ENCODE assay signal across 11 cellular contexts in the genomic region with DNA sequence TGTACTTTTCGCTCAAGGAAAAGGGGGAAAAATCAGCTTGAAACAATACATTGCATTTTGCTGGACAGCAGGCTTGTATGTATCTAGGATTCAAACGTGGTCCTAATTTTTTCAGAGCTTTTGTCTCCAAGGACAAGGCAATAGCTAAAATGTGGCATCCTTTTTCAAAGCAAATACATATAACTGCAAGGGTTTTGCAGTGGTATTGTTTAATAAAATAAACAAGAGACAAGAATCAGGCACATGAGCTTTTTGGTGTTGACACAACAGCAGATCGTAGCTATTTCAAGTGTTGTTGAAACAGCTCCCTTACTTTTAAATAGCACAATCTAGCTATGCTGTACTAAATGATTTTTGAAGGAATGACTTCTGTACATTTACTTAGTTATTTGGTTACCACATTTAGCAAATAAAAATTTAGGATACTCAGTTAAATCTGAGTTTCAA.
A peak's percentile ranks its signal among the peaks of the same experiment; 100 is the strongest.
DNase-seq lines count a peak whose midpoint lies in the region; ATAC-seq and TF ChIP-seq lines count a peak whose summit lies in the region.
"Had no signal": no experiment of that assay in that cellular context is flagged by ENCODE, and none has a peak within 500 bp of the region (broad histone marks: within the 10 kb centered on the region; RNA-seq: fewer than 3 reads in every experiment).

No MANE protein-coding gene starts in this region.

- DNase-seq in heart right ventricle: no peak
- DNase-seq in left ventricle myocardium superior: no peak
- no peak for DNase-seq in astrocyte of the cerebellum (ENCODE audit: low read depth)
- DNase-seq in lower lobe of right lung: no peak
- DNase-seq in aorta: no peak
- no peak for DNase-seq in NCI-H2227 treated with DMSO at 0.1 percent for 48 hours (lab: John Stamatoyannopoulos, UW)
- DNase-seq: activated naive CD8-positive, alpha-beta T cell treated with anti-CD3 and anti-CD28 coated beads, Interleukin-2, amount 10 ng/mL, durations not matched to agents 7 days and 5 days; KG1; NCI-H226 had no signal

- H3K36me3 ChIP-seq in heart right ventricle (no peaks in the 10 kb centered on the region), lower lobe of right lung (no peaks in the 10 kb centered on the region), aorta (ENCODE audit: control insufficient read depth in 1 of 2, insufficient read depth in 2 of 2, low read length in 1 of 2) (no peaks in the 10 kb centered on the region)

- H3K9me3 ChIP-seq in heart right ventricle (peaks cover 0 to 8% (median 0%) of the 10 kb centered on the region in 11 donors), lower lobe of right lung (no peaks in the 10 kb centered on the region), aorta (ENCODE audit: control insufficient read depth, low read length) (no peaks in the 10 kb centered on the region)

- no peak for TF ChIP-seq CTCF in heart right ventricle (IDR thresholded peaks at IDR 0.05)
- TF ChIP-seq CTCF in astrocyte of the cerebellum (IDR thresholded peaks at IDR 0.05; ENCODE audit: low read depth, low read length, missing control alignments): no peak
- no peak for TF ChIP-seq CTCF in lower lobe of right lung (IDR thresholded peaks at IDR 0.05)

- H3K4me1 ChIP-seq in heart right ventricle (peaks cover 0 to 21% (median 10%) of the 10 kb centered on the region in 9 donors), lower lobe of right lung (peaks cover 13% of the 10 kb centered on the region), aorta (ENCODE audit: control insufficient read depth in 1 of 2, insufficient read depth in 2 of 2, low read length in 2 of 2) (no peaks in the 10 kb centered on the region)

- intact Hi-C loops in heart right ventricle (cut with DNase I): loop anchor here in 1 of 10 donors (5.0 kb wide), 1 partner anchor 135 kb away; the partner anchor contains the start of gene HEY2
- intact Hi-C loops in left ventricle myocardium superior (cut with micrococcal nuclease): no loop called here
- intact Hi-C loops in lower lobe of right lung (cut with DNase I): no loop called here
- intact Hi-C loops in aorta (cut with DNase I): loop anchor here in 1 of 2 donors (5.0 to 10.0 kb wide), 2 partner anchors 72 to 135 kb away; partner anchors contain the start of gene HEY2

- in situ Hi-C loops in astrocyte of the cerebellum (cut with HindIII; ENCODE audit: low sequenced_read_pairs): no loop called here

- WGBS in heart right ventricle, 2 donors: 18 to 24% methylated on average over 3 of the region's 3 CpGs
- WGBS in aorta, 2 donors: 2 to 3% methylated on average over 3 of the region's 3 CpGs

- H3K4me3 ChIP-seq in heart right ventricle (peak overlapping the region in 5 of 10 donors; percentile 27 to 35 (median 33)), astrocyte of the cerebellum (ENCODE audit: low read depth, low read length) (peak overlapping the region; percentile 5), lower lobe of right lung (peak overlapping the region; percentile 10), aorta (ENCODE audit: low read length in 2 of 2) (peak overlapping the region in 1 of 2 donors; percentile 38)

- no peaks in the 10 kb centered on the region for H3K27me3 ChIP-seq in heart right ventricle
- no peaks in the 10 kb centered on the region for H3K27me3 ChIP-seq in lower lobe of right lung (ENCODE audit: low read depth)
- no peaks in the 10 kb centered on the region for H3K27me3 ChIP-seq in aorta (ENCODE audit: control insufficient read depth in 1 of 2, insufficient read depth in 2 of 2, low read length in 1 of 2)

- peak overlapping the region in 7 of 10 donors; percentile 20 to 68 (median 52) for H3K27ac ChIP-seq in heart right ventricle
- no peak overlapping the region for H3K27ac ChIP-seq in lower lobe of right lung
- peak overlapping the region; percentile 6 to 68 for H3K27ac ChIP-seq in aorta (ENCODE audit: low read depth in 1 of 2, low read length in 2 of 2)

- ATAC-seq in heart right ventricle (peak in 2 of 8 donors; percentile 14 to 47), left ventricle myocardium superior (no peak), lower lobe of right lung (peak in 1 of 2 donors; percentile 51), aorta (ENCODE audit: low FRiP score) (peak; percentile 46), GM18868 (IDR thresholded peaks at IDR 0.05; ENCODE audit: unreplicated experiment) (no peak), GM19035 (IDR thresholded peaks at IDR 0.05; ENCODE audit: unreplicated experiment) (no peak)
